Comparison of ENCODE assay signal across 11 cellular contexts in genomic region chr1:206551985-206552325, GRCh38. TPM values are rescaled to one million over a fixed set of nuclear protein-coding genes. Genes with fewer than 3 reads are reported as not detected.
A peak's percentile ranks its signal among the peaks of the same experiment; 100 is the strongest.
DNase-seq lines count a peak whose midpoint lies in the region; ATAC-seq, FAIRE-seq and TF ChIP-seq lines count a peak whose summit lies in the region.
"Had no signal": no experiment of that assay in that cellular context is flagged by ENCODE, and none has a peak within 500 bp of the region (broad histone marks: within the 10 kb centered on the region; RNA-seq: fewer than 3 reads in every experiment).

No MANE protein-coding gene starts in this region.

- no TSS peak for BruUV-seq in HepG2 (replicated peaks; lab: Mats Ljungman, UMichigan)

- ATAC-seq in right lobe of liver (peak in 3 of 4 donors; percentile 11 to 34 (median 27)), HepG2 (no peak), upper lobe of right lung (peak; percentile 49), HG02571 (IDR thresholded peaks at IDR 0.05; ENCODE audit: unreplicated experiment) (no peak)
- ATAC-seq: A549 had no signal

- H3K27me3 ChIP-seq in right lobe of liver (no peaks in the 10 kb centered on the region), HepG2 (ENCODE audit: control insufficient read depth in 1 of 2, insufficient read depth in 2 of 2, low read length in 2 of 2) (peaks cover 0 to 1% of the 10 kb centered on the region in 2 experiments; a peak in 3 of 5 replicates), upper lobe of right lung (no peaks in the 10 kb centered on the region)

- H3K79me2 ChIP-seq in HepG2 (ENCODE audit: insufficient read depth, low read length): no peaks in the 10 kb centered on the region

- TF ChIP-seq CTCF in right lobe of liver (IDR thresholded peaks at IDR 0.05): no peak
- TF ChIP-seq CTCF in HepG2 (CRISPR knock-in tag; IDR thresholded peaks at IDR 0.05): no peak
- TF ChIP-seq CTCF in upper lobe of right lung (IDR thresholded peaks at IDR 0.05): no peak

- intact Hi-C loops in right lobe of liver (cut with DNase I) (no loop called here), HepG2 (cut with micrococcal nuclease; ENCODE audit: unreplicated experiment) (no loop called here), upper lobe of right lung (cut with DNase I) (no loop called here)

- H3K9me3 ChIP-seq in right lobe of liver: no peaks in the 10 kb centered on the region
- no peaks in the 10 kb centered on the region for H3K9me3 ChIP-seq in HepG2 (ENCODE audit: low read length)
- H3K9me3 ChIP-seq in upper lobe of right lung: no peaks in the 10 kb centered on the region
- H3K9me3 ChIP-seq: A549 had no signal

- whole genome bisulfite sequencing in right lobe of liver (ENCODE audit: insufficient coverage, low coverage, low lambda C conversion rate, missing lambda C conversion rate): 77% methylated on average over 3 of the region's 3 CpGs
- 64% methylated on average over 1 of the region's 3 CpGs for WGBS in HepG2 (ENCODE audit: low lambda C conversion rate)

- POLR2A ChIA-PET in HepG2 (lab: Yijun Ruan, JAX): no interaction called here

- no peak for DNase-seq in right lobe of liver
- DNase-seq in HepG2 (ENCODE audit: low spot score): no peak
- DNase-seq in activated effector memory CD4-positive, alpha-beta T cell treated with anti-CD3 and anti-CD28 coated beads, Interleukin-2, amount 50 U/mL, for 16 hours: peak; percentile 87
- peak in 2 of 3 donors; percentile 66 to 75 for DNase-seq in stimulated activated CD4-positive, alpha-beta T cell treated with anti-CD3 and anti-CD28 coated beads, Interleukin-12 subunit alpha, Interleukin-12 subunit beta, amount 100 ng/mL, for 48 hours (ENCODE audit: low read depth in 2 of 3, low spot score in 1 of 3)
- DNase-seq in upper lobe of right lung: no peak
- DNase-seq in C1 segment of cervical spinal cord (lab: John Stamatoyannopoulos, UW): no peak
- no peak for DNase-seq in mucosa of gallbladder (ENCODE audit: low spot score)
- DNase-seq: NCI-H1417 treated with DMSO at 0.1 percent for 48 hours had no signal

- no peak for TF ChIP-seq EP300 in HepG2 (IDR thresholded peaks at IDR 0.05; ENCODE audit: low read depth in 2 of 2, low read length in 2 of 2)
- TF ChIP-seq EP300 in HepG2 (CRISPR knock-in tag; IDR thresholded peaks at IDR 0.05; ENCODE audit: borderline replicate concordance): no peak

- no peaks in the 10 kb centered on the region for H3K36me3 ChIP-seq in right lobe of liver
- no peaks in the 10 kb centered on the region for H3K36me3 ChIP-seq in HepG2 (replicated peaks in 1 of 2; ENCODE audit: control insufficient read depth in 1 of 2, insufficient read depth in 2 of 2, low read length in 2 of 2)
- H3K36me3 ChIP-seq in upper lobe of right lung: no peaks in the 10 kb centered on the region

- no peak overlapping the region for H2AFZ ChIP-seq in HepG2 (ENCODE audit: low read length)

- H3K4me3 ChIP-seq in right lobe of liver (no peak overlapping the region), HepG2 (replicated peaks in 1 of 3; ENCODE audit: insufficient read depth in 1 of 3, low read depth in 2 of 3, low read length in 3 of 3) (no peak overlapping the region), upper lobe of right lung (no peak overlapping the region)
- H3K4me3 ChIP-seq: A549 had no signal

- H3K4me1 ChIP-seq in right lobe of liver (peaks cover 0 to 33% (median 12%) of the 10 kb centered on the region in 4 donors), HepG2 (ENCODE audit: insufficient read depth, low read length) (peaks cover 21% of the 10 kb centered on the region), upper lobe of right lung (peaks cover 31% of the 10 kb centered on the region)

- no peak overlapping the region for H3K4me2 ChIP-seq in HepG2 (ENCODE audit: low read depth, low read length)
- H3K4me2 ChIP-seq: A549 had no signal

- no peak for FAIRE-seq in HepG2 (lab: Jason Lieb, UNC)
- FAIRE-seq: A549, endothelial cell of umbilical vein had no signal

- no peak for TF ChIP-seq RAD21 in HepG2 (CRISPR knock-in tag; IDR thresholded peaks at IDR 0.05)

- CTCF ChIA-PET in HepG2 (lab: Yijun Ruan, JAX; ENCODE audit: low intra/inter-chr PET ratio, low total read pairs): no interaction called here

- H4K20me1 ChIP-seq in HepG2 (ENCODE audit: insufficient read depth, low read length): peaks cover 5% of the 10 kb centered on the region; the same call in 1 of the 2 replicates

- in situ Hi-C loops in HepG2 (cut with HindIII; ENCODE audit: extremely low pct_ligation_motif_present, low pct_unique_long_range_greater_than_20kb): no loop called here

- H3K27ac ChIP-seq in right lobe of liver (no peak overlapping the region), HepG2 (ENCODE audit: extremely low read length, insufficient read depth, low read length) (no peak overlapping the region), upper lobe of right lung (no peak overlapping the region)
- H3K27ac ChIP-seq: A549 had no signal

- H3K9ac ChIP-seq in HepG2 (ENCODE audit: insufficient read depth, low read depth, low read length): no peak overlapping the region

- TF ChIP-seq POLR2A in right lobe of liver (IDR thresholded peaks at IDR 0.05) (no peak), HepG2 (IDR thresholded peaks at IDR 0.05; ENCODE audit: insufficient read depth in 1 of 2, low read depth in 2 of 2, low read length in 2 of 2) (no peak)

TF ChIP-seq in HepG2, 621 proteins besides CTCF, POLR2A, EP300 and RAD21 (continues in another document):
- no peak for TF ChIP-seq TAF15 (IDR thresholded peaks at IDR 0.05; ENCODE audit: low read depth, low read length, poor library complexity, severe bottlenecking)
- no peak for TF ChIP-seq ZBTB49 (CRISPR knock-in tag; IDR thresholded peaks at IDR 0.05; ENCODE audit: borderline replicate concordance)
- TF ChIP-seq KLF6 (CRISPR knock-in tag; IDR thresholded peaks at IDR 0.05): no peak
- TF ChIP-seq GLMP (CRISPR knock-in tag; IDR thresholded peaks at IDR 0.05; ENCODE audit: borderline replicate concordance): no peak
- TF ChIP-seq NR0B2 (CRISPR knock-in tag; IDR thresholded peaks at IDR 0.05): no peak
- no peak for TF ChIP-seq ETV6 (CRISPR knock-in tag; conservative IDR thresholded peaks at IDR 0.05)
- TF ChIP-seq ZSCAN29 (CRISPR knock-in tag; conservative IDR thresholded peaks at IDR 0.05): no peak

RNA-seq across cellular contexts. Expression of gene RASSF5, which starts 44.6 kb away (rescaled TPM):
- 10 to 100 TPM in 5 of 6 experiments, 1 to 10 TPM in 1; 8.1 to 18.8 (median 12.6) TPM for total RNA-seq in right lobe of liver
- 0.18 and 0.49 TPM in 2 replicates for total RNA-seq in HepG2 (2016; rRNA removed; fragmentation: Illumina TruSeq; extraction: Trizol)
- 0.09 TPM in 1 of 2 replicates, not detected in the other for total RNA-seq in HepG2 (2016; cell fraction: cytosol; rRNA removed; fragmentation: Illumina TruSeq; extraction: Trizol; ENCODE audit: low read depth)
- total RNA-seq in HepG2 (2016; cell fraction: insoluble cytoplasmic fraction; rRNA removed; fragmentation: Illumina TruSeq; extraction: Trizol): 0.24 and 0.36 TPM in 2 replicates
- total RNA-seq in HepG2 (2016; cell fraction: membrane; rRNA removed; fragmentation: Illumina TruSeq; extraction: Trizol): 0.14 and 0.19 TPM in 2 replicates
- 0.22 and 0.47 TPM in 2 replicates for total RNA-seq in HepG2 (2016; cell fraction: nucleus; rRNA removed; fragmentation: Illumina TruSeq; extraction: Trizol)
- polyA plus RNA-seq in HepG2 (2011; rRNA removed): 0.40 and 0.50 TPM in 2 replicates
- 0.27 and 0.47 TPM in 2 replicates for polyA plus RNA-seq in HepG2 (2011; cell fraction: cytosol; rRNA removed)
- 0.58 and 0.66 TPM in 2 replicates for polyA plus RNA-seq in HepG2 (2011; cell fraction: nucleus; rRNA removed)
- 0.76 and 2.1 TPM in 2 replicates for polyA plus RNA-seq in HepG2 (2012)
- 0.03 and 0.06 TPM in 2 replicates for polyA plus RNA-seq in HepG2 (2016; cell fraction: cytosol; fragmentation: Illumina TruSeq; extraction: Trizol; ENCODE audit: low read depth)
- polyA plus RNA-seq in HepG2 (2016; cell fraction: insoluble cytoplasmic fraction; fragmentation: Illumina TruSeq; extraction: Trizol; ENCODE audit: low read depth): 0.21 and 0.29 TPM in 2 replicates
- 0.09 and 0.11 TPM in 2 replicates for polyA plus RNA-seq in HepG2 (2016; cell fraction: membrane; fragmentation: Illumina TruSeq; extraction: Trizol; ENCODE audit: low read depth)
- 0.43 and 0.48 TPM in 2 replicates for polyA plus RNA-seq in HepG2 (2016; cell fraction: nucleus; fragmentation: Illumina TruSeq; extraction: Trizol; ENCODE audit: insufficient read depth, low read depth)
- 0.30 and 18.0 TPM in 2 replicates for polyA minus RNA-seq in HepG2 (2011; rRNA and poly(A)+ RNA removed; ENCODE audit: low replicate concordance)
- polyA minus RNA-seq in HepG2 (2011; cell fraction: cytosol; rRNA and poly(A)+ RNA removed): 0.49 and 1.3 TPM in 2 replicates
- 0.26 and 0.50 TPM in 2 replicates for polyA minus RNA-seq in HepG2 (2011; cell fraction: nucleus; rRNA and poly(A)+ RNA removed)
- 37.6 TPM for total RNA-seq in upper lobe of right lung
- total RNA-seq in mucosa of gallbladder: 49.5 TPM

Comparison
In these comparisons a context has a peak if more than half of its experiments do, and no peak if none do; other contexts are left out.
1. ATAC-seq: peak in right lobe of liver (3 of 4) and upper lobe of right lung (single experiment); none in HepG2 (single experiment) and HG02571 (single experiment).
2. RNA of gene RASSF5, which starts 44.6 kb away (total RNA-seq): 49.5 TPM in mucosa of gallbladder (single experiment), 37.6 TPM in upper lobe of right lung (single experiment) and 8.1 to 18.8 TPM in right lobe of liver; 0.09 to 0.49 TPM in HepG2; every median in the first group is over 4 times any median in the second.
3. DNase-seq: peak in activated effector memory CD4-positive, alpha-beta T cell treated with anti-CD3 and anti-CD28 coated beads, Interleukin-2, amount 50 U/mL, for 16 hours (single experiment) and stimulated activated CD4-positive, alpha-beta T cell treated with anti-CD3 and anti-CD28 coated beads, Interleukin-12 subunit alpha, Interleukin-12 subunit beta, amount 100 ng/mL, for 48 hours (2 of 3); none in right lobe of liver (0 of 3), HepG2 (single experiment), upper lobe of right lung (single experiment), C1 segment of cervical spinal cord (0 of 14) and mucosa of gallbladder (single experiment).